Comparison of ENCODE assay signal across 8 cellular contexts in genomic region chr12:104201238-104202001, GRCh38. TPM values are rescaled to one million over a fixed set of nuclear protein-coding genes. Genes with fewer than 3 reads are reported as not detected.
DNase-seq lines count a peak whose midpoint lies in the region; ATAC-seq and TF ChIP-seq lines count a peak whose summit lies in the region.

No MANE protein-coding gene starts in this region.

- H3K36me3 Mint-ChIP-seq in Caco-2 (ENCODE audit: insufficient read depth, unreplicated experiment) (peaks cover 5% of the 10 kb centered on the region), nephron (ENCODE audit: low read depth) (peaks cover 10% of the 10 kb centered on the region)

- TF ChIP-seq CTCF in Caco-2 (IDR thresholded peaks at IDR 0.05; ENCODE audit: insufficient read depth in 1 of 2, low read depth in 1 of 2, low read length in 1 of 2, severe bottlenecking in 1 of 2, unreplicated experiment in 1 of 2) (peak; percentile 70 to 76), nephron (IDR thresholded peaks at IDR 0.05; ENCODE audit: unreplicated experiment in 3 of 3) (peak; percentile 56 to 81 (median 72))

- no peaks in the 10 kb centered on the region for H3K4me1 ChIP-seq in Caco-2

- DNase-seq in Caco-2 = peak; percentile 51 to 58
- DNase-seq in HK-2 (ENCODE audit: unreplicated experiment) = peak; percentile 38
- peak; percentile 11 for DNase-seq in NOMO-1 treated with dmso at 0.1 percent for 144 hours (lab: John Stamatoyannopoulos, UW; ENCODE audit: unreplicated experiment)
- peak; percentile 53 for DNase-seq in activated CD8-positive, alpha-beta memory T cell treated with anti-CD3 and anti-CD28 coated beads, Interleukin-2, amount 50 U/mL, for 48 hours
- peak; percentile 59 for DNase-seq in fibroblast of gingiva (ENCODE audit: low read depth)
- no peak for DNase-seq in putamen (ENCODE audit: low spot score)

- no peaks in the 10 kb centered on the region for H3K4me1 Mint-ChIP-seq in Caco-2 (ENCODE audit: low read depth, unreplicated experiment)
- H3K4me1 Mint-ChIP-seq in nephron = no peaks in the 10 kb centered on the region

- H3K27me3 Mint-ChIP-seq in Caco-2 (ENCODE audit: insufficient read depth, unreplicated experiment) (peaks cover 10% of the 10 kb centered on the region), nephron (ENCODE audit: low read depth) (peaks cover 4% of the 10 kb centered on the region)

- no peak for ATAC-seq in HG02588 (IDR thresholded peaks at IDR 0.05; ENCODE audit: unreplicated experiment)

- CTCF ChIA-PET in Caco-2 (lab: Charles Lee) = no interaction called here

- H3K27me3 ChIP-seq in Caco-2 (replicated peaks; ENCODE audit: control insufficient read depth, insufficient read depth, low read length) = no peaks in the 10 kb centered on the region

- H3K27ac Mint-ChIP-seq in Caco-2 (ENCODE audit: unreplicated experiment) (no peak overlapping the region), nephron (no peak overlapping the region)

- POLR2A ChIA-PET in Caco-2 (lab: Charles Lee) = no interaction called here

- BruUV-seq in Caco-2 (replicated peaks; lab: Mats Ljungman, UMichigan) = no TSS peak

- H3K9me3 Mint-ChIP-seq in Caco-2 (ENCODE audit: unreplicated experiment) (peaks cover 19% of the 10 kb centered on the region), nephron (peaks cover 12% of the 10 kb centered on the region)

- H3K9me3 ChIP-seq in Caco-2 = peaks cover 3% of the 10 kb centered on the region; the same call in 1 of the 2 replicates

- H3K36me3 ChIP-seq in Caco-2 (ENCODE audit: control insufficient read depth, insufficient read depth, low read length) = no peaks in the 10 kb centered on the region

- no peak overlapping the region for H3K4me3 ChIP-seq in Caco-2 (ENCODE audit: low read depth, low read length)

- intact Hi-C loops in Caco-2 (cut with micrococcal nuclease; ENCODE audit: unreplicated experiment) = loop anchor here (1.0 to 2.0 kb wide), 3 partner anchors 93 to 851 kb away; no protein-coding TSS in a partner anchor

- H3K4me3 Mint-ChIP-seq in Caco-2 (ENCODE audit: unreplicated experiment) (no peak overlapping the region), nephron (no peak overlapping the region)

RNA-seq across cellular contexts. Expression of gene TXNRD1, which starts 14.2 kb away (rescaled TPM):
- total RNA-seq in Caco-2 (2022) = 104 and 115 TPM in 2 replicates
